ENCODE assay signal across 21 cellular contexts in the genomic region with DNA sequence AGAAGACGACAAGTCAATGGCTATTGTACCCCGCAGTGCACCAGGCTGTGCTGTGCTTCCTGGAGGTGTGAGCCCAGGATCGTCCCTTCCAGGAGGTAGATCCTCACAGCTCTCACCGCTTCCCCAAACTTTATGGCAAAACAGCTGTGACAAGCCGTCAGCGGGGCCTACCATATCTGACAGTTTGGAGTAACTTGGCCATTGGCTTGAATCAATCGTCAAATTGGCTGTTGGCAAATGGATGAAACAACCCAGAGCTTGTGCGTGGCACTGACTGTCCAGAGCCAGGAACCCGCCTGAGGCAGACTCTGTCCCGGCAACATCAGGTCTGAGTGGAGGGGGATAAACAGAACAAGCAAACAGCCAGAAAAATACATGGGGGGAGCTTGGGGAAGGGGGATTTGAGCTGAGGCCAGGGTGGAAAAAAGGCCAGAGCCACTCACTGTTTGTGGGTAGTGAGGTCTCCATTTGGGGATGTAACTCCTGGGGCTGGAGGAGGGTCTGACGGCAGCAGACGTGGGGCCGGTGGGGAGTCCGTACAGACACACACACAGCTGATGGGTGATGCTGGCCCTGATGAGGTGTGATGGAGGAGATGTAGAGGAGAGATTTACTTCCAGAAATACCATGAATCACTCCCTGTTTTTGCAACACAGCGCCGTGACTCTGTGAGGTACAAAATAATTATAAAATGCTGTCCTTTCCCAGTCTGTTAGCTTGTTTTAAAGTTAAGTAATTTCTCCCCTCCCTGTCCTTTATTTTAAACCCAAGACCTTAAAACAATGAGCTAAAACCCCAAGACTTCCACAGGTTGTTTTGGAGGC.
"Had no signal": no experiment of that assay in that cellular context is flagged by ENCODE, and none has a peak within 500 bp of the region (broad histone marks: within the 10 kb centered on the region; RNA-seq: fewer than 3 reads in every experiment).

No MANE protein-coding gene starts in this region.

- H3K4me3 Mint-ChIP-seq: activated B cell treated with CpG ODN at 0.5 μM for 24 hours; activated CD4-positive, alpha-beta T cell treated with anti-CD3 and anti-CD28 coated beads for 36 hours; activated naive CD4-positive, alpha-beta T cell treated with anti-CD3 and anti-CD28 coated beads, Interleukin-2, amount 50 U/mL, for 24 hours; dendritic cell treated with granulocyte-macrophage colony-stimulating factor and Interleukin-4, amounts not matched to agents 40 ng/mL and 50 ng/mL, for 4 days; T-helper 17 cell had no signal

- H3K9me3 ChIP-seq: body of pancreas, thoracic aorta, upper lobe of left lung had no signal

- DNase-seq: activated B cell treated with CpG ODN at 0.5 μM for 24 hours; activated CD4-positive, alpha-beta T cell treated with anti-CD3 and anti-CD28 coated beads for 36 hours; activated CD4-positive, alpha-beta T cell treated with anti-CD3 and anti-CD28 coated beads, Interleukin-2, amount 50 U/mL, for 4 hours; activated CD8-positive, alpha-beta memory T cell treated with anti-CD3 and anti-CD28 coated beads for 24 hours; activated T-cell treated with anti-CD3 and anti-CD28 coated beads, Interleukin-2, amount 50 U/mL, for 48 hours; anterior cingulate cortex; body of pancreas; effector CD4-positive, alpha-beta T cell; erythroblast; glutamatergic neuron; hypothalamus; occipital lobe; stimulated activated CD4-positive, alpha-beta T cell treated with anti-CD3 and anti-CD28 coated beads, Interleukin-4, amount 100 ng/mL, for 1 hour; stimulated activated naive CD4-positive, alpha-beta T cell; SW 1271; T-helper 17 cell had no signal

- H3K4me1 Mint-ChIP-seq: activated B cell treated with CpG ODN at 0.5 μM for 24 hours; activated CD4-positive, alpha-beta T cell treated with anti-CD3 and anti-CD28 coated beads for 36 hours; activated naive CD4-positive, alpha-beta T cell treated with anti-CD3 and anti-CD28 coated beads, Interleukin-2, amount 50 U/mL, for 24 hours; T-helper 17 cell had no signal

- H3K36me3 ChIP-seq: cardiac muscle cell, thoracic aorta, upper lobe of left lung had no signal

- H3K27me3 ChIP-seq: body of pancreas, cardiac muscle cell, upper lobe of left lung had no signal

- H3K36me3 Mint-ChIP-seq: activated naive CD4-positive, alpha-beta T cell treated with anti-CD3 and anti-CD28 coated beads, Interleukin-2, amount 50 U/mL, for 24 hours had no signal

- H3K27ac Mint-ChIP-seq: activated B cell treated with CpG ODN at 0.5 μM for 24 hours; activated CD4-positive, alpha-beta T cell treated with anti-CD3 and anti-CD28 coated beads for 36 hours; activated naive CD4-positive, alpha-beta T cell treated with anti-CD3 and anti-CD28 coated beads, Interleukin-2, amount 50 U/mL, for 24 hours; dendritic cell treated with granulocyte-macrophage colony-stimulating factor and Interleukin-4, amounts not matched to agents 40 ng/mL and 50 ng/mL, for 4 days; T-helper 17 cell had no signal

- H3K4me3 ChIP-seq: body of pancreas, cardiac muscle cell, thoracic aorta, upper lobe of left lung had no signal

- H3K9me3 Mint-ChIP-seq: activated B cell treated with CpG ODN at 0.5 μM for 24 hours; activated naive CD4-positive, alpha-beta T cell treated with anti-CD3 and anti-CD28 coated beads, Interleukin-2, amount 50 U/mL, for 24 hours; dendritic cell treated with granulocyte-macrophage colony-stimulating factor and Interleukin-4, amounts not matched to agents 40 ng/mL and 50 ng/mL, for 4 days had no signal

- H3K4me1 ChIP-seq: body of pancreas, upper lobe of left lung had no signal

- ATAC-seq: activated CD4-positive, alpha-beta T cell treated with anti-CD3 and anti-CD28 coated beads for 36 hours; body of pancreas; T-helper 17 cell had no signal

- H3K27me3 Mint-ChIP-seq: activated naive CD4-positive, alpha-beta T cell treated with anti-CD3 and anti-CD28 coated beads, Interleukin-2, amount 50 U/mL, for 24 hours had no signal

- H3K27ac ChIP-seq: body of pancreas, cardiac muscle cell, thoracic aorta, upper lobe of left lung had no signal
